ENCODE assay signal across 1 cellular context in the genomic region with DNA sequence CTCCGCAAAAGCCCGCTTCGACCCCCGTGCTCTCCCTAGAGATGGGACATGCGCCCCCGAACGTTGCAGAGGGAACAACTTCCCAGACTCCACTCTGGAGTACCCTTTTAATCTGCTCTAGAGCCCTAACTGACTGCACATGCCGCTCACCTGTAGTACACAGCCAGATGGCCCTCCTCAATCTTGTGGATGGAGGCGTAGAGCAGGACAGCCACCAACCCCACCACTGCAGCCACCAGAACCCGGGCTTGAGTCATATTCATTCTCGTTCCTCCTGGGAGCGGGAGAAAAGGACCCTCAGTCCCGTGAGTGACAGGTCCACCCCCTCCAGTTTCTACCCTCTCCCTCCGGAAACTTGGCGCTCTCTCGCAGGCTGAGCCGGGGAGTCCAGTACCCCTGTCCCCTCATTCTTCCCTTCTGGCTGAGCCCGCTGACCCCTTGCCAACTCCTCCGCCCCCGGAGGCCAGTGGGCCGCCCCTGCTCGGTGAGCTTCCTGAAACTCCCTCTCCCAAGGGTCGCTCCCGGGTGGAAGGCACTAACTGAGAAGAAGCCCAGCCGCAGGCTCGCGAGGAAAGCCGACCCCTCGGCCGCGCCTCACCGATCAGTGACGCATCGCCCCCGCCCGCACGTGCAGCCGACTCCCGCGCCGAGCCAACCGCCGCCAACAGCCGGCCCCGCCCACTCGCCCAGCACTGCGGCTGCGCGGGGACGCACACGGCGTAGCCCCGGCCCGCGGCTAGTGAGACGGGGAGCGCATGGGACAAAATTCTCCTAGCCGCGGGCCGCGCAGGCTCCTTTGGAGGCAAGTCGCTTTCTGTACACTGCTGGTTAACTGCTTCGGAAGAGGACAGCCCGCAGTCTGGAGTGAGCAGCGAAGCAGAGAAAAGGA.
A peak's percentile ranks its signal among the peaks of the same experiment; 100 is the strongest.
TF ChIP-seq lines count a peak whose summit lies in the region.

A gene (minus strand): TSS at position 666 of the 889 bp plus-strand sequence. CDS start 403 bp downstream, at position 263.

TF ChIP-seq in HepG2, 621 proteins besides CTCF, POLR2A, EP300 and RAD21 (continued from another document and continues in another):
- peak; percentile 75; the same call in 1 of the 2 replicates for TF ChIP-seq ZNF782 (CRISPR knock-in tag; IDR thresholded peaks at IDR 0.05; ENCODE audit: borderline replicate concordance)
- TF ChIP-seq ZNF672 (CRISPR knock-in tag; IDR thresholded peaks at IDR 0.05) = peak; percentile 93
- TF ChIP-seq IKZF4 (CRISPR knock-in tag; IDR thresholded peaks at IDR 0.05; ENCODE audit: borderline replicate concordance, low read depth, not compliant biosample characterization) = peak; percentile 92
- no peak for TF ChIP-seq GZF1 (CRISPR knock-in tag; IDR thresholded peaks at IDR 0.05)
- peak; percentile 60; the same call in 1 of the 2 replicates for TF ChIP-seq ZNF558 (CRISPR knock-in tag; IDR thresholded peaks at IDR 0.05; ENCODE audit: borderline replicate concordance)
- TF ChIP-seq ZNF224 (CRISPR knock-in tag; IDR thresholded peaks at IDR 0.05) = no peak
- peak; percentile 63; the same call in 1 of the 2 replicates for TF ChIP-seq MAFG (CRISPR knock-in tag; IDR thresholded peaks at IDR 0.05)
- TF ChIP-seq, protein P1, sequence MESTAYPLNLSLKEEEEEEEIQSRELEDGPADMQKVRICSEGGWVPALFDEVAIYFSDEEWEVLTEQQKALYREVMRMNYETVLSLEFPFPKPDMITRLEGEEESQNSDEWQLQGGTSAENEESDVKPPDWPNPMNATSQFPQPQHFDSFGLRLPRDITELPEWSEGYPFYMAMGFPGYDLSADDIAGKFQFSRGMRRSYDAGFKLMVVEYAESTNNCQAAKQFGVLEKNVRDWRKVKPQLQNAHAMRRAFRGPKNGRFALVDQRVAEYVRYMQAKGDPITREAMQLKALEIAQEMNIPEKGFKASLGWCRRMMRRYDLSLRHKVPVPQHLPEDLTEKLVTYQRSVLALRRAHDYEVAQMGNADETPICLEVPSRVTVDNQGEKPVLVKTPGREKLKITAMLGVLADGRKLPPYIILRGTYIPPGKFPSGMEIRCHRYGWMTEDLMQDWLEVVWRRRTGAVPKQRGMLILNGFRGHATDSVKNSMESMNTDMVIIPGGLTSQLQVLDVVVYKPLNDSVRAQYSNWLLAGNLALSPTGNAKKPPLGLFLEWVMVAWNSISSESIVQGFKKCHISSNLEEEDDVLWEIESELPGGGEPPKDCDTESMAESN (CRISPR knock-in tag; conservative IDR thresholded peaks at IDR 0.05) = peak; percentile 88
- TF ChIP-seq RARG (CRISPR knock-in tag; IDR thresholded peaks at IDR 0.05; ENCODE audit: low read depth) = no peak
- TF ChIP-seq, protein P2, sequence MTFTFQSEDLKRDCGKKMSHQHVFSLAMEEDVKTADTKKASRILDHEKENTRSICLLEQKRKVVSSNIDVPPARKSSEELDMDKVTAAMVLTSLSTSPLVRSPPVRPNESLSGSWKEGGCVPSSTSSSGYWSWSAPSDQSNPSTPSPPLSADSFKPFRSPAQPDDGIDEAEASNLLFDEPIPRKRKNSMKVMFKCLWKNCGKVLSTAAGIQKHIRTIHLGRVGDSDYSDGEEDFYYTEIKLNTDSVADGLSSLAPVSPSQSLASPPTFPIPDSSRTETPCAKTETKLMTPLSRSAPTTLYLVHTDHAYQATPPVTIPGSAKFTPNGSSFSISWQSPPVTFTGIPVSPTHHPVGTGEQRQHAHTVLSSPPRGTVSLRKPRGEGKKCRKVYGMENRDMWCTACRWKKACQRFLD (CRISPR knock-in tag; IDR thresholded peaks at IDR 0.05; ENCODE audit: borderline replicate concordance) = no peak
- peak; percentile 98; the same call in 1 of the 2 replicates for TF ChIP-seq SALL2 (CRISPR knock-in tag; IDR thresholded peaks at IDR 0.05)
- TF ChIP-seq, protein P3, sequence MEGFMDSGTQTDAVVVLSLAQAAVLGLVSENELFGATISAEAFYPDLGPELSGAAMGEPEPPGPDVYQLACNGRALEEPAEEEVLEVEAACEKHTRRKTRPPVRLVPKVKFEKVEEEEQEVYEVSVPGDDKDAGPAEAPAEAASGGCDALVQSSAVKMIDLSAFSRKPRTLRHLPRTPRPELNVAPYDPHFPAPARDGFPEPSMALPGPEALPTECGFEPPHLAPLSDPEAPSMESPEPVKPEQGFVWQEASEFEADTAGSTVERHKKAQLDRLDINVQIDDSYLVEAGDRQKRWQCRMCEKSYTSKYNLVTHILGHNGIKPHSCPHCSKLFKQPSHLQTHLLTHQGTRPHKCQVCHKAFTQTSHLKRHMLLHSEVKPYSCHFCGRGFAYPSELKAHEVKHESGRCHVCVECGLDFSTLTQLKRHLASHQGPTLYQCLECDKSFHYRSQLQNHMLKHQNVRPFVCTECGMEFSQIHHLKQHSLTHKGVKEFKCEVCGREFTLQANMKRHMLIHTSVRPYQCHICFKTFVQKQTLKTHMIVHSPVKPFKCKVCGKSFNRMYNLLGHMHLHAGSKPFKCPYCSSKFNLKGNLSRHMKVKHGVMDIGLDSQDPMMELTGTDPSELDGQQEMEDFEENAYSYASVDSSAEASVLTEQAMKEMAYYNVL (CRISPR knock-in tag; IDR thresholded peaks at IDR 0.05; ENCODE audit: borderline replicate concordance) = no peak; the same call in 1 of the 2 replicates
- no peak for TF ChIP-seq EHMT2 (IDR thresholded peaks at IDR 0.05; ENCODE audit: borderline replicate concordance, low read depth, low read length)
- TF ChIP-seq ZNF737 (CRISPR knock-in tag; IDR thresholded peaks at IDR 0.05; ENCODE audit: borderline replicate concordance) = no peak
- TF ChIP-seq SAP130 (CRISPR knock-in tag; IDR thresholded peaks at IDR 0.05; ENCODE audit: low read depth) = peak; percentile 91
- TF ChIP-seq, protein P4, sequence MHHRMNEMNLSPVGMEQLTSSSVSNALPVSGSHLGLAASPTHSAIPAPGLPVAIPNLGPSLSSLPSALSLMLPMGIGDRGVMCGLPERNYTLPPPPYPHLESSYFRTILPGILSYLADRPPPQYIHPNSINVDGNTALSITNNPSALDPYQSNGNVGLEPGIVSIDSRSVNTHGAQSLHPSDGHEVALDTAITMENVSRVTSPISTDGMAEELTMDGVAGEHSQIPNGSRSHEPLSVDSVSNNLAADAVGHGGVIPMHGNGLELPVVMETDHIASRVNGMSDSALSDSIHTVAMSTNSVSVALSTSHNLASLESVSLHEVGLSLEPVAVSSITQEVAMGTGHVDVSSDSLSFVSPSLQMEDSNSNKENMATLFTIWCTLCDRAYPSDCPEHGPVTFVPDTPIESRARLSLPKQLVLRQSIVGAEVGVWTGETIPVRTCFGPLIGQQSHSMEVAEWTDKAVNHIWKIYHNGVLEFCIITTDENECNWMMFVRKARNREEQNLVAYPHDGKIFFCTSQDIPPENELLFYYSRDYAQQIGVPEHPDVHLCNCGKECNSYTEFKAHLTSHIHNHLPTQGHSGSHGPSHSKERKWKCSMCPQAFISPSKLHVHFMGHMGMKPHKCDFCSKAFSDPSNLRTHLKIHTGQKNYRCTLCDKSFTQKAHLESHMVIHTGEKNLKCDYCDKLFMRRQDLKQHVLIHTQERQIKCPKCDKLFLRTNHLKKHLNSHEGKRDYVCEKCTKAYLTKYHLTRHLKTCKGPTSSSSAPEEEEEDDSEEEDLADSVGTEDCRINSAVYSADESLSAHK (CRISPR knock-in tag; IDR thresholded peaks at IDR 0.05; ENCODE audit: borderline replicate concordance) = no peak
- TF ChIP-seq ZNF296 (CRISPR knock-in tag; conservative IDR thresholded peaks at IDR 0.05) = no peak
- TF ChIP-seq, protein P5, sequence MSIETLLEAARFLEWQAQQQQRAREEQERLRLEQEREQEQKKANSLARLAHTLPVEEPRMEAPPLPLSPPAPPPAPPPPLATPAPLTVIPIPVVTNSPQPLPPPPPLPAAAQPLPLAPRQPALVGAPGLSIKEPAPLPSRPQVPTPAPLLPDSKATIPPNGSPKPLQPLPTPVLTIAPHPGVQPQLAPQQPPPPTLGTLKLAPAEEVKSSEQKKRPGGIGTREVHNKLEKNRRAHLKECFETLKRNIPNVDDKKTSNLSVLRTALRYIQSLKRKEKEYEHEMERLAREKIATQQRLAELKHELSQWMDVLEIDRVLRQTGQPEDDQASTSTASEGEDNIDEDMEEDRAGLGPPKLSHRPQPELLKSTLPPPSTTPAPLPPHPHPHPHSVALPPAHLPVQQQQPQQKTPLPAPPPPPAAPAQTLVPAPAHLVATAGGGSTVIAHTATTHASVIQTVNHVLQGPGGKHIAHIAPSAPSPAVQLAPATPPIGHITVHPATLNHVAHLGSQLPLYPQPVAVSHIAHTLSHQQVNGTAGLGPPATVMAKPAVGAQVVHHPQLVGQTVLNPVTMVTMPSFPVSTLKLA (IDR thresholded peaks at IDR 0.05) = peak; percentile 79
- peak; percentile 94 for TF ChIP-seq REPIN1 (CRISPR knock-in tag; IDR thresholded peaks at IDR 0.05; ENCODE audit: borderline replicate concordance, low read depth)
- TF ChIP-seq ZNF207 (IDR thresholded peaks at IDR 0.05; ENCODE audit: borderline replicate concordance) = no peak
- TF ChIP-seq ZNF501 (CRISPR knock-in tag; IDR thresholded peaks at IDR 0.05) = peak; percentile 80
- no peak for TF ChIP-seq MLLT10 (CRISPR knock-in tag; IDR thresholded peaks at IDR 0.05)
- TF ChIP-seq, protein P6, sequence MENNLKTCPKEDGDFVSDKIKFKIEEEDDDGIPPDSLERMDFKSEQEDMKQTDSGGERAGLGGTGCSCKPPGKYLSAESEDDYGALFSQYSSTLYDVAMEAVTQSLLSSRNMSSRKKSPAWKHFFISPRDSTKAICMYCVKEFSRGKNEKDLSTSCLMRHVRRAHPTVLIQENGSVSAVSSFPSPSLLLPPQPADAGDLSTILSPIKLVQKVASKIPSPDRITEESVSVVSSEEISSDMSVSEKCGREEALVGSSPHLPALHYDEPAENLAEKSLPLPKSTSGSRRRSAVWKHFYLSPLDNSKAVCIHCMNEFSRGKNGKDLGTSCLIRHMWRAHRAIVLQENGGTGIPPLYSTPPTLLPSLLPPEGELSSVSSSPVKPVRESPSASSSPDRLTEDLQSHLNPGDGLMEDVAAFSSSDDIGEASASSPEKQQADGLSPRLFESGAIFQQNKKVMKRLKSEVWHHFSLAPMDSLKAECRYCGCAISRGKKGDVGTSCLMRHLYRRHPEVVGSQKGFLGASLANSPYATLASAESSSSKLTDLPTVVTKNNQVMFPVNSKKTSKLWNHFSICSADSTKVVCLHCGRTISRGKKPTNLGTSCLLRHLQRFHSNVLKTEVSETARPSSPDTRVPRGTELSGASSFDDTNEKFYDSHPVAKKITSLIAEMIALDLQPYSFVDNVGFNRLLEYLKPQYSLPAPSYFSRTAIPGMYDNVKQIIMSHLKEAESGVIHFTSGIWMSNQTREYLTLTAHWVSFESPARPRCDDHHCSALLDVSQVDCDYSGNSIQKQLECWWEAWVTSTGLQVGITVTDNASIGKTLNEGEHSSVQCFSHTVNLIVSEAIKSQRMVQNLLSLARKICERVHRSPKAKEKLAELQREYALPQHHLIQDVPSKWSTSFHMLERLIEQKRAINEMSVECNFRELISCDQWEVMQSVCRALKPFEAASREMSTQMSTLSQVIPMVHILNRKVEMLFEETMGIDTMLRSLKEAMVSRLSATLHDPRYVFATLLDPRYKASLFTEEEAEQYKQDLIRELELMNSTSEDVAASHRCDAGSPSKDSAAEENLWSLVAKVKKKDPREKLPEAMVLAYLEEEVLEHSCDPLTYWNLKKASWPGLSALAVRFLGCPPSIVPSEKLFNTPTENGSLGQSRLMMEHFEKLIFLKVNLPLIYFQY (CRISPR knock-in tag; IDR thresholded peaks at IDR 0.05; ENCODE audit: borderline replicate concordance) = peak; percentile 47; the same call in 1 of the 2 replicates
- TF ChIP-seq, protein P7, sequence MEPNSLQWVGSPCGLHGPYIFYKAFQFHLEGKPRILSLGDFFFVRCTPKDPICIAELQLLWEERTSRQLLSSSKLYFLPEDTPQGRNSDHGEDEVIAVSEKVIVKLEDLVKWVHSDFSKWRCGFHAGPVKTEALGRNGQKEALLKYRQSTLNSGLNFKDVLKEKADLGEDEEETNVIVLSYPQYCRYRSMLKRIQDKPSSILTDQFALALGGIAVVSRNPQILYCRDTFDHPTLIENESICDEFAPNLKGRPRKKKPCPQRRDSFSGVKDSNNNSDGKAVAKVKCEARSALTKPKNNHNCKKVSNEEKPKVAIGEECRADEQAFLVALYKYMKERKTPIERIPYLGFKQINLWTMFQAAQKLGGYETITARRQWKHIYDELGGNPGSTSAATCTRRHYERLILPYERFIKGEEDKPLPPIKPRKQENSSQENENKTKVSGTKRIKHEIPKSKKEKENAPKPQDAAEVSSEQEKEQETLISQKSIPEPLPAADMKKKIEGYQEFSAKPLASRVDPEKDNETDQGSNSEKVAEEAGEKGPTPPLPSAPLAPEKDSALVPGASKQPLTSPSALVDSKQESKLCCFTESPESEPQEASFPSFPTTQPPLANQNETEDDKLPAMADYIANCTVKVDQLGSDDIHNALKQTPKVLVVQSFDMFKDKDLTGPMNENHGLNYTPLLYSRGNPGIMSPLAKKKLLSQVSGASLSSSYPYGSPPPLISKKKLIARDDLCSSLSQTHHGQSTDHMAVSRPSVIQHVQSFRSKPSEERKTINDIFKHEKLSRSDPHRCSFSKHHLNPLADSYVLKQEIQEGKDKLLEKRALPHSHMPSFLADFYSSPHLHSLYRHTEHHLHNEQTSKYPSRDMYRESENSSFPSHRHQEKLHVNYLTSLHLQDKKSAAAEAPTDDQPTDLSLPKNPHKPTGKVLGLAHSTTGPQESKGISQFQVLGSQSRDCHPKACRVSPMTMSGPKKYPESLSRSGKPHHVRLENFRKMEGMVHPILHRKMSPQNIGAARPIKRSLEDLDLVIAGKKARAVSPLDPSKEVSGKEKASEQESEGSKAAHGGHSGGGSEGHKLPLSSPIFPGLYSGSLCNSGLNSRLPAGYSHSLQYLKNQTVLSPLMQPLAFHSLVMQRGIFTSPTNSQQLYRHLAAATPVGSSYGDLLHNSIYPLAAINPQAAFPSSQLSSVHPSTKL (CRISPR knock-in tag; IDR thresholded peaks at IDR 0.05) = peak; percentile 68
- TF ChIP-seq, protein P8, sequence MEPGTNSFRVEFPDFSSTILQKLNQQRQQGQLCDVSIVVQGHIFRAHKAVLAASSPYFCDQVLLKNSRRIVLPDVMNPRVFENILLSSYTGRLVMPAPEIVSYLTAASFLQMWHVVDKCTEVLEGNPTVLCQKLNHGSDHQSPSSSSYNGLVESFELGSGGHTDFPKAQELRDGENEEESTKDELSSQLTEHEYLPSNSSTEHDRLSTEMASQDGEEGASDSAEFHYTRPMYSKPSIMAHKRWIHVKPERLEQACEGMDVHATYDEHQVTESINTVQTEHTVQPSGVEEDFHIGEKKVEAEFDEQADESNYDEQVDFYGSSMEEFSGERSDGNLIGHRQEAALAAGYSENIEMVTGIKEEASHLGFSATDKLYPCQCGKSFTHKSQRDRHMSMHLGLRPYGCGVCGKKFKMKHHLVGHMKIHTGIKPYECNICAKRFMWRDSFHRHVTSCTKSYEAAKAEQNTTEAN (CRISPR knock-in tag; conservative IDR thresholded peaks at IDR 0.05) = peak; percentile 46
- TF ChIP-seq GATA4 (IDR thresholded peaks at IDR 0.05; ENCODE audit: borderline replicate concordance, low read depth) = no peak
- TF ChIP-seq BORCS8-MEF2B (CRISPR knock-in tag; IDR thresholded peaks at IDR 0.05) = peak; percentile 93; the same call in 1 of the 2 replicates
- no peak for TF ChIP-seq HMG20A (CRISPR knock-in tag; IDR thresholded peaks at IDR 0.05; ENCODE audit: borderline replicate concordance)
- TF ChIP-seq, protein P9, sequence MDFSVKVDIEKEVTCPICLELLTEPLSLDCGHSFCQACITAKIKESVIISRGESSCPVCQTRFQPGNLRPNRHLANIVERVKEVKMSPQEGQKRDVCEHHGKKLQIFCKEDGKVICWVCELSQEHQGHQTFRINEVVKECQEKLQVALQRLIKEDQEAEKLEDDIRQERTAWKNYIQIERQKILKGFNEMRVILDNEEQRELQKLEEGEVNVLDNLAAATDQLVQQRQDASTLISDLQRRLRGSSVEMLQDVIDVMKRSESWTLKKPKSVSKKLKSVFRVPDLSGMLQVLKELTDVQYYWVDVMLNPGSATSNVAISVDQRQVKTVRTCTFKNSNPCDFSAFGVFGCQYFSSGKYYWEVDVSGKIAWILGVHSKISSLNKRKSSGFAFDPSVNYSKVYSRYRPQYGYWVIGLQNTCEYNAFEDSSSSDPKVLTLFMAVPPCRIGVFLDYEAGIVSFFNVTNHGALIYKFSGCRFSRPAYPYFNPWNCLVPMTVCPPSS (IDR thresholded peaks at IDR 0.05) = no peak
